ENCODE assay signal across 20 cellular contexts in the genomic region with DNA sequence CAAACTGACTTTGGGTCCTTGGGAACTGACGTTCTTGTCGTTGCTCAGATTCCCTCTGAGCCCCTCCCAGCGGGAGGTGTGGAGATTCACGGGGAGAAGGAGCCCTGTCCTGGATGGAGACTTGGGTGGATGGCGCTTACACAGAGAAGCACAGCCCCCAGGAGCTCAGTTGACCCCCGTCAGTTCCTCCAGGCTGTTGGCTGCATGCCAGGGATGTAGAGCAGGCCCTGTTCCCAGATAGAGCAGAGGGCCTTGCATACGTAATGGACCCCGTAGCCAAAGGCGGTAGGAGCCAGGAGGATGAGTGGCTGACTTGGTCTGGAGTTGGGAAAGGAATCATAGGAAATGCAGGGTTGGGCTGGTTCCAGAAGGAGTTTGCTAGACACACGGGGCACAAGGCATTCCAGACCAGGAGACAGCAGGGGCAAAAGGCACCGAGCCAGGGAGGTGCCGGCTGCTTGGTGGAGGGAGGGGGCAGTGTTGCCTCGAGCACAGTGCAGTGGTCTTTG. TPM values are rescaled to one million over a fixed set of nuclear protein-coding genes. Genes with fewer than 3 reads are reported as not detected.
DNase-seq lines count a peak whose midpoint lies in the region; ATAC-seq and TF ChIP-seq lines count a peak whose summit lies in the region.
"Had no signal": no experiment of that assay in that cellular context is flagged by ENCODE, and none has a peak within 500 bp of the region (broad histone marks: within the 10 kb centered on the region; RNA-seq: fewer than 3 reads in every experiment).

No MANE protein-coding gene starts in this region.

- H3K9me3 Mint-ChIP-seq in CD14-positive monocyte (peaks cover 0 to 2% (median 0%) of the 10 kb centered on the region in 7 donors), H9 (no peaks in the 10 kb centered on the region), glutamatergic neuron (ENCODE audit: unreplicated experiment) (peaks cover 4% of the 10 kb centered on the region)
- peaks cover 0 to 2% (median 0%) of the 10 kb centered on the region in 8 donors for H3K9me3 Mint-ChIP-seq in CD4-positive, alpha-beta memory T cell
- H3K9me3 Mint-ChIP-seq: activated naive CD4-positive, alpha-beta T cell treated with anti-CD3 and anti-CD28 coated beads, Interleukin-2, amount 50 U/mL, for 72 hours; activated T-cell treated with anti-CD3 and anti-CD28 coated beads, Interleukin-2, amount 50 U/mL, for 4 hours; neural progenitor cell had no signal

- H3K4me3 Mint-ChIP-seq in CD14-positive monocyte (no peak overlapping the region), H9 (peak overlapping the region in 1 of 2 experiments; percentile 40; a peak in 2 of 5 replicates), glutamatergic neuron (ENCODE audit: unreplicated experiment) (no peak overlapping the region)
- peak overlapping the region in 3 of 8 donors; percentile 9 to 46 (median 25) for H3K4me3 Mint-ChIP-seq in CD4-positive, alpha-beta memory T cell

- WGBS in H9 (ENCODE audit: extremely low coverage, insufficient read length, low lambda C conversion rate) = no CpG with 5 or more reads among the region's 13 CpGs

- H2BK20ac ChIP-seq in H9 (ENCODE audit: low read depth, low read length, poor library complexity, severe bottlenecking) = no peak overlapping the region

- H3K79me1 ChIP-seq in H9 (ENCODE audit: insufficient read depth, low read depth, low read length, poor library complexity, severe bottlenecking) = peaks cover 19% of the 10 kb centered on the region

- H2BK120ac ChIP-seq in H9 (ENCODE audit: low read depth, low read length, poor library complexity, severe bottlenecking) = no peak overlapping the region

- H3K4me1 Mint-ChIP-seq in CD14-positive monocyte (peaks cover 26% of the 10 kb centered on the region), H9 (peaks cover 22 to 25% of the 10 kb centered on the region in 2 experiments), glutamatergic neuron (ENCODE audit: low read depth, unreplicated experiment) (peaks cover 13% of the 10 kb centered on the region)
- peaks cover 21 to 50% (median 30%) of the 10 kb centered on the region in 4 donors for H3K4me1 Mint-ChIP-seq in CD4-positive, alpha-beta memory T cell

- no peak overlapping the region for H3K4ac ChIP-seq in H9 (ENCODE audit: low read depth, low read length)

- H3K4me3 ChIP-seq in CD4-positive, alpha-beta memory T cell (ENCODE audit: low read length in 2 of 2) = no peak overlapping the region
- H3K4me3 ChIP-seq: breast epithelium, neural progenitor cell, psoas muscle, vagina had no signal

- no peak overlapping the region for H4K5ac ChIP-seq in H9 (ENCODE audit: insufficient read length, low read depth, low read length)

- DNase-seq in CD14-positive monocyte (ENCODE audit: low spot score) = no peak
- no peak for DNase-seq in H9
- peak; percentile 19 for DNase-seq in cerebellum (ENCODE audit: low spot score)
- no peak for DNase-seq in CD4-positive, alpha-beta memory T cell
- no peak for DNase-seq in glutamatergic neuron
- DNase-seq: activated CD4-positive, alpha-beta T cell treated with anti-CD3 and anti-CD28 coated beads, Interleukin-2, amount 50 U/mL, for 1 hour; activated T-cell treated with anti-CD3 and anti-CD28 coated beads, Interleukin-2, amount 50 U/mL, for 4 hours; COR-L47; dermis blood vessel endothelial cell; MV-4-11; NCI-H187 treated with DMSO at 0.1 percent for 48 hours; NCI-H510A treated with DMSO at 0.1 percent for 48 hours; stimulated activated CD4-positive, alpha-beta T cell treated with anti-CD3 and anti-CD28 coated beads, Interleukin-4, amount 100 ng/mL, for 4 hours had no signal

- CTCF ChIA-PET in CD4-positive, alpha-beta memory T cell (lab: Charles Lee; ENCODE audit: partially characterized antibody) = interaction anchor here (0.8 kb wide), 1 partner anchor 12 kb away, joined by 3 read pairs; no protein-coding TSS in a partner anchor

- H3K27me3 ChIP-seq in H9 (ENCODE audit: insufficient read depth, low read length) = no peaks in the 10 kb centered on the region
- no peaks in the 10 kb centered on the region for H3K27me3 ChIP-seq in CD4-positive, alpha-beta memory T cell (ENCODE audit: insufficient read depth, low read length)
- H3K27me3 ChIP-seq: breast epithelium, neural progenitor cell, vagina had no signal

- peaks cover 14% of the 10 kb centered on the region; the same call in 1 of the 2 replicates for H3K79me2 ChIP-seq in H9 (ENCODE audit: insufficient read depth, low read length)

- peaks cover 15% of the 10 kb centered on the region for H3K23me2 ChIP-seq in H9 (ENCODE audit: insufficient read length, low read depth, low read length, poor library complexity, severe bottlenecking)

- H3K4me2 ChIP-seq in H9 (ENCODE audit: insufficient read depth, insufficient read length, low read length) = no peak overlapping the region
- H3K4me2 ChIP-seq: neural progenitor cell had no signal

- H2BK5ac ChIP-seq in H9 (ENCODE audit: insufficient read length, low read length) = no peak overlapping the region

- H2AK5ac ChIP-seq in H9 (ENCODE audit: insufficient read length, low read length) = no peak overlapping the region

- intact Hi-C loops in CD14-positive monocyte (cut with micrococcal nuclease) = loop anchor here in 1 of 2 donors (5.0 kb wide), 1 partner anchor 51 kb away; a partner anchor contains a TSS
- intact Hi-C loops in CD4-positive, alpha-beta memory T cell (cut with micrococcal nuclease) = no loop called here

- H3K4me1 ChIP-seq in H9 (ENCODE audit: insufficient read depth, low read length) = no peaks in the 10 kb centered on the region
- H3K4me1 ChIP-seq in CD4-positive, alpha-beta memory T cell (ENCODE audit: insufficient read depth, low read length) = peaks cover 29% of the 10 kb centered on the region

- POLR2A ChIA-PET in CD4-positive, alpha-beta memory T cell (lab: Charles Lee; ENCODE audit: partially characterized antibody) = interaction anchor here (1.9 kb wide), 1 partner anchor 9 kb away, joined by 5 read pairs; no protein-coding TSS in a partner anchor

- TF ChIP-seq CTCF in CD14-positive monocyte (IDR thresholded peaks at IDR 0.05) (no peak), H9 (conservative IDR thresholded peaks at IDR 0.05) (no peak), glutamatergic neuron (IDR thresholded peaks at IDR 0.05; ENCODE audit: partially characterized antibody, unreplicated experiment) (no peak)

- H3K27ac ChIP-seq in H9 (ENCODE audit: insufficient read length, low read depth, low read length) = no peak overlapping the region
- H3K27ac ChIP-seq in CD4-positive, alpha-beta memory T cell (ENCODE audit: low read depth, low read length) = no peak overlapping the region
- H3K27ac ChIP-seq: breast epithelium, HL-60, neural progenitor cell, psoas muscle, vagina had no signal

- TF ChIP-seq POLR2A in GM18505 (IDR thresholded peaks at IDR 0.05; ENCODE audit: borderline replicate concordance, extremely low read depth, insufficient read depth, insufficient read length) = no peak

- H2BK12ac ChIP-seq in H9 (ENCODE audit: insufficient read length, low read depth, low read length) = no peak overlapping the region

- H4K91ac ChIP-seq in H9 (ENCODE audit: insufficient read length, low read depth, low read length) = no peak overlapping the region

- no peak overlapping the region for H3T11ph ChIP-seq in H9 (ENCODE audit: low read length)

- no peak overlapping the region for H3K9ac ChIP-seq in H9 (ENCODE audit: extremely low read depth, insufficient read length, low read length)
- H3K9ac ChIP-seq: neural progenitor cell had no signal

- H3K27ac Mint-ChIP-seq in CD14-positive monocyte (peak overlapping the region in 4 of 7 donors; percentile 2 to 71 (median 16)), H9 (peak overlapping the region in 2 of 3 experiments; percentile 73 to 79; a peak in 3 of 7 replicates), glutamatergic neuron (ENCODE audit: unreplicated experiment) (no peak overlapping the region)
- H3K27ac Mint-ChIP-seq in CD4-positive, alpha-beta memory T cell = peak overlapping the region in 2 of 7 donors; percentile 9 to 70
- H3K27ac Mint-ChIP-seq: neural progenitor cell had no signal

- H3K36me3 Mint-ChIP-seq in CD14-positive monocyte (peaks cover 48 to 64% of the 10 kb centered on the region in 2 donors), H9 (ENCODE audit: insufficient read depth in 1 of 3, low read depth in 3 of 3) (peaks cover 46 to 75% (median 60%) of the 10 kb centered on the region in 3 experiments), glutamatergic neuron (ENCODE audit: unreplicated experiment) (no peaks in the 10 kb centered on the region)
- peaks cover 36 to 68% of the 10 kb centered on the region in 2 donors for H3K36me3 Mint-ChIP-seq in CD4-positive, alpha-beta memory T cell

- H2BK15ac ChIP-seq in H9 (ENCODE audit: low read depth, low read length) = no peak overlapping the region

- no peaks in the 10 kb centered on the region for H3K9me3 ChIP-seq in H9 (ENCODE audit: control insufficient read depth, low read depth, low read length)
- H3K9me3 ChIP-seq in CD4-positive, alpha-beta memory T cell (ENCODE audit: control insufficient read depth in 1 of 2, low read length in 2 of 2) = no peaks in the 10 kb centered on the region
- H3K9me3 ChIP-seq: breast epithelium, psoas muscle, vagina had no signal

- no peak overlapping the region for H3K14ac ChIP-seq in H9 (ENCODE audit: insufficient read depth, low read length)

- no peak overlapping the region for H2AFZ ChIP-seq in H9 (ENCODE audit: low read length)
- H2AFZ ChIP-seq: neural progenitor cell had no signal

- H3K18ac ChIP-seq in H9 (ENCODE audit: insufficient read length, low read depth, low read length) = no peak overlapping the region

- H3K27me3 Mint-ChIP-seq in CD14-positive monocyte (ENCODE audit: low read depth in 3 of 3) (peaks cover 0 to 3% (median 0%) of the 10 kb centered on the region in 3 donors), H9 (ENCODE audit: low read depth) (peaks cover 3% of the 10 kb centered on the region; the same call in 1 of the 2 replicates), glutamatergic neuron (ENCODE audit: unreplicated experiment) (peaks cover 9% of the 10 kb centered on the region)
- no peaks in the 10 kb centered on the region for H3K27me3 Mint-ChIP-seq in CD4-positive, alpha-beta memory T cell

- ATAC-seq in GM18505 (IDR thresholded peaks at IDR 0.05; ENCODE audit: unreplicated experiment) = no peak
- ATAC-seq: activated naive CD4-positive, alpha-beta T cell treated with anti-CD3 and anti-CD28 coated beads, Interleukin-2, amount 50 U/mL, for 72 hours; activated T-cell treated with anti-CD3 and anti-CD28 coated beads, Interleukin-2, amount 50 U/mL, for 4 hours; psoas muscle had no signal

- peaks cover 47% of the 10 kb centered on the region for H3K36me3 ChIP-seq in CD4-positive, alpha-beta memory T cell (ENCODE audit: insufficient read depth, low read length)

- H4K20me1 ChIP-seq in H9 (ENCODE audit: control insufficient read depth, insufficient read depth, insufficient read length) = no peaks in the 10 kb centered on the region

- no peak overlapping the region for H3K56ac ChIP-seq in H9 (ENCODE audit: insufficient read length, low read depth, low read length)

- H3K23ac ChIP-seq in H9 (ENCODE audit: insufficient read length, low read depth, low read length) = no peak overlapping the region

- no peak overlapping the region for H4K8ac ChIP-seq in H9 (replicated peaks; ENCODE audit: insufficient read length, low read depth, low read length)

RNA-seq across cellular contexts. Expression of a gene that starts 2.5 kb away (rescaled TPM):
- 10 to 100 TPM; 23.1 to 24.9 TPM for polyA plus RNA-seq in CD14-positive monocyte
- 94.5 and 103 TPM in 2 replicates for total RNA-seq in H9 (2021)
- total RNA-seq in cerebellum = 20.8 TPM
- total RNA-seq in CD4-positive, alpha-beta memory T cell = 10 to 100 TPM; 71.8 to 73.3 TPM
- 10 to 100 TPM; 44.2 to 45.2 TPM for polyA plus RNA-seq in CD4-positive, alpha-beta memory T cell
- total RNA-seq in glutamatergic neuron (ENCODE audit: unreplicated experiment) = 69.0 TPM

RNA-seq across cellular contexts. Expression of a gene that starts 2.6 kb away (rescaled TPM):
- polyA plus RNA-seq in CD14-positive monocyte = 1 to 10 TPM; 3.3 to 9.6 TPM
- total RNA-seq in H9 (2021) (105 and 108 TPM in 2 replicates), cerebellum (18.3 TPM), glutamatergic neuron (ENCODE audit: unreplicated experiment) (61.2 TPM)
- total RNA-seq in CD4-positive, alpha-beta memory T cell = 10 to 100 TPM; 82.9 to 85.9 TPM
- 10 to 100 TPM in 1 of 2 donors, 1 to 10 TPM in 1; 8.3 to 12.7 TPM for polyA plus RNA-seq in CD4-positive, alpha-beta memory T cell

RNA-seq across cellular contexts. Expression of a gene that starts 13.0 kb away (rescaled TPM):
- 1 to 10 TPM in 1 of 2 donors, under 1 TPM in 1; 0.59 to 1.2 TPM for polyA plus RNA-seq in CD14-positive monocyte
- total RNA-seq in H9 (2021) (29.7 TPM in 2 replicates), cerebellum (6.3 TPM), glutamatergic neuron (ENCODE audit: unreplicated experiment) (22.9 TPM)
- total RNA-seq in CD4-positive, alpha-beta memory T cell = 10 to 100 TPM; 13.1 to 15.4 TPM
- polyA plus RNA-seq in CD4-positive, alpha-beta memory T cell = 1 to 10 TPM in 1 of 2 donors, under 1 TPM in 1; 0.35 to 2.1 TPM

RNA-seq across cellular contexts. Expression of a gene that starts 26.7 kb away (rescaled TPM):
- polyA plus RNA-seq in CD14-positive monocyte = 1 to 10 TPM; 1.0 TPM
- 20.4 and 21.0 TPM in 2 replicates for total RNA-seq in H9 (2021)
- 11.1 TPM for total RNA-seq in cerebellum
- total RNA-seq in CD4-positive, alpha-beta memory T cell = 10 to 100 TPM; 29.1 to 31.2 TPM
- polyA plus RNA-seq in CD4-positive, alpha-beta memory T cell = 1 to 10 TPM; 2.0 to 5.0 TPM
- total RNA-seq in glutamatergic neuron (ENCODE audit: unreplicated experiment) = 35.2 TPM

RNA-seq across cellular contexts. Expression of a gene that starts 39.5 kb away (rescaled TPM):
- 10 to 100 TPM; 34.3 to 41.4 TPM for polyA plus RNA-seq in CD14-positive monocyte
- 5.5 and 5.6 TPM in 2 replicates for total RNA-seq in H9 (2021)
- 1.9 TPM for total RNA-seq in cerebellum
- 1 to 10 TPM in 1 of 2 experiments, under 1 TPM in 1; 0.70 to 1.2 TPM for total RNA-seq in CD4-positive, alpha-beta memory T cell
- polyA plus RNA-seq in CD4-positive, alpha-beta memory T cell = under 1 TPM in 1 of 2 donors, not detected in 1; 0.41 TPM
- 4.1 TPM for total RNA-seq in glutamatergic neuron (ENCODE audit: unreplicated experiment)
